ENCODE assay signal across 8 cellular contexts in the genomic region with DNA sequence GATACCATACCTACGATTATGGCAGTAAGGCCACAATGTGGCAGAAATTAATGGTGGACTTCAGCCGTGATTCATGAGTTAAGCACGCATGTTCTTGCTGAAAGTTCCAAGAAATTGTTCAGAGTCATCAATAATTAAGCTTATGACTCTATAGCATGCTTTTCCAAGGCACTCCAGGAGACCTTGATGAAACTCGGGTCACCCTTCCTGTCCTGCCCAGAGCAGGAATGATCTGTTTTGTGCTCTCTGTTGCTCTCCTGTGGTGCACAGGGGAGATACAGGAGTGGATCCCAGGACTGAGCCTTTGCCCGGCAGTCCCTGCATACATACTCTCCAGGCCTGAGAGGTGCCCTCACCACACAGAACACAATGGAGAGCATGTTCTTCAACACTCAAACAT.
DNase-seq lines count a peak whose midpoint lies in the region; ATAC-seq and TF ChIP-seq lines count a peak whose summit lies in the region.

No MANE protein-coding gene starts in this region.

- peaks cover 6% of the 10 kb centered on the region for H3K4me1 ChIP-seq in mucosa of descending colon (ENCODE audit: low read depth)

- no peaks in the 10 kb centered on the region for H3K36me3 ChIP-seq in mucosa of descending colon (ENCODE audit: low read depth)

- H3K4me3 ChIP-seq in mucosa of descending colon = no peak overlapping the region

- intact Hi-C loops in mucosa of descending colon (cut with DNase I, micrococcal nuclease) = no loop called here

- ATAC-seq in mucosa of descending colon (peak; percentile 91), HG02798 (IDR thresholded peaks at IDR 0.05; ENCODE audit: poor library complexity, unreplicated experiment) (no peak)

- DNase-seq in EH (ENCODE audit: low read depth) (peak; percentile 53), NCI-H2107 (lab: John Stamatoyannopoulos, UW) (peak; percentile 41), dermis blood vessel endothelial cell (peak; percentile 51), mucosa of descending colon (no peak), NCI-H1694 (lab: John Stamatoyannopoulos, UW) (no peak), activated gamma-delta T cell (lab: John Stamatoyannopoulos, UW) (no peak), cerebellar nuclear complex (lab: John Stamatoyannopoulos, UW) (no peak)

- TF ChIP-seq CTCF in mucosa of descending colon (IDR thresholded peaks at IDR 0.05) = no peak

- peaks cover 3% of the 10 kb centered on the region for H3K9me3 ChIP-seq in mucosa of descending colon

Comparison
In these comparisons a context has a peak if more than half of its experiments do, and no peak if none do; other contexts are left out.
1. DNase-seq: peak in EH (single experiment), NCI-H2107 (single experiment) and dermis blood vessel endothelial cell (single experiment); none in mucosa of descending colon (0 of 3), NCI-H1694 (single experiment), activated gamma-delta T cell (single experiment) and cerebellar nuclear complex (0 of 2).